ENCODE assay signal across 15 cellular contexts in the genomic region with DNA sequence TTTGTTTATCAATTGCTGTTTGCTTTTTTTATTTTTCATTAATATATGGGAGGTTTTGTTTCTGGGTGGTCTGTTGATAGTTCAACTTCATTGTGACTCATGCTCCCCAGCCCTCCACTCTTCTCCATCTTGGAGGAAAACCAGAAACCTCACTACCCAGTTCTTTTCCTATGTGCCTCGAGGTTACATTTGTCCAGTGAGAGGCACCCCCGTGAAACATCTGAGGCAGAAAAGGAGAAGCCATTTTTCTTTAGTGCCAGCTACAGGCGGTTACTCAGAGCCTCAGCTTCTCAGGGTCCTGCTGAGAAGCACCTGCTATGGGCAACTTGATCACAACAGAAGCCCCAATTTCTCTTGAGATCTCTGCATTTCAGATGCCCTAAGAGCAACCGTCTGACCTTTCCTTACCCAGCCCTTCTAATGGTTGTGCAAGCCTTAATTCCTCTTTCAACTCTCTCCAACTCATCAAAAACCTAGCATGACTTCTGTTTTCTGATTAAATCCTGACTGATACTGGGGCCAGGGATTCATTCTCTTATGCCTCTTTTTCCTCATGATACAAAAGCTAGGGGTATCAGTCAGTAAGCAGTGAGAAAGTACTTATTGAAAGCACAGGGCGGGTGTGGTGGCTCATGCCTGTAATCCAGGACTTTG.
"Had no signal": no experiment of that assay in that cellular context is flagged by ENCODE, and none has a peak within 500 bp of the region (broad histone marks: within the 10 kb centered on the region; RNA-seq: fewer than 3 reads in every experiment).

No MANE protein-coding gene starts in this region.

- DNase-seq: activated CD4-positive, alpha-beta memory T cell treated with anti-CD3 and anti-CD28 coated beads for 36 hours; activated CD4-positive, alpha-beta T cell treated with anti-CD3 and anti-CD28 coated beads for 1 hour; activated gamma-delta T cell; activated naive CD8-positive, alpha-beta T cell treated with anti-CD3 and anti-CD28 coated beads for 36 hours; activated T-cell treated with anti-CD3 and anti-CD28 coated beads, Interleukin-2, amount 50 U/mL, for 48 hours; esophagus squamous epithelium; foreskin fibroblast; head of caudate nucleus; left colon; mucosa of descending colon; natural killer cell; nucleus accumbens; small intestine; uterus had no signal

- H3K4me3 ChIP-seq: esophagus squamous epithelium, mucosa of descending colon, right atrium auricular region, uterus had no signal

- H3K4me1 ChIP-seq: esophagus squamous epithelium, right atrium auricular region, uterus had no signal

- H3K27me3 ChIP-seq: esophagus squamous epithelium, right atrium auricular region, uterus had no signal

- H3K9me3 ChIP-seq: esophagus squamous epithelium, mucosa of descending colon, right atrium auricular region, uterus had no signal

- H3K4me3 Mint-ChIP-seq: activated CD4-positive, alpha-beta memory T cell treated with anti-CD3 and anti-CD28 coated beads for 36 hours; activated naive CD8-positive, alpha-beta T cell treated with anti-CD3 and anti-CD28 coated beads for 36 hours; natural killer cell had no signal

- H3K27ac Mint-ChIP-seq: activated CD4-positive, alpha-beta memory T cell treated with anti-CD3 and anti-CD28 coated beads for 36 hours; activated naive CD8-positive, alpha-beta T cell treated with anti-CD3 and anti-CD28 coated beads for 36 hours; natural killer cell had no signal

- H3K9me3 Mint-ChIP-seq: natural killer cell had no signal

- ATAC-seq: left colon, mucosa of descending colon, natural killer cell had no signal

- H3K36me3 ChIP-seq: esophagus squamous epithelium, right atrium auricular region, uterus had no signal

- H3K27ac ChIP-seq: esophagus squamous epithelium, right atrium auricular region, uterus had no signal

- H3K36me3 Mint-ChIP-seq: activated CD4-positive, alpha-beta memory T cell treated with anti-CD3 and anti-CD28 coated beads for 36 hours; activated naive CD8-positive, alpha-beta T cell treated with anti-CD3 and anti-CD28 coated beads for 36 hours had no signal
